In the genomic region with DNA sequence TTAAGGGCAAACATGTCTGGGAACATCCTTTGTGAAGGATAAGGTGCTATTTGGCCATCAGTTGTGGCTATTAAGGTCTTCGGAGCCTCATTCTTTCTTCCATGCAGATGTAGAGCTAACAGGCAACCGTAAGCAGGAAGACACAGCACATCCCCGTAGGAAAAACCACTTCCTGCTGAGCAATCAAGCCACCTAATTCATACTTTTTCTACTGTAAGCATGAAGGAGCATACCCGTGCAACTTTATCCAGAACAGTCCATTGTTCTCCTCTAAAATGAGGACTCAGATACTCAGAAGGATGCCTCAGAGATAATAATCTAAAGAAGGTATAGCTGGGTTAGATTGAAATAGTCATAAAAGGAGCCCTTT, we compare ENCODE assay signal across 1 cellular context.
TF ChIP-seq lines count a peak whose summit lies in the region.

No MANE protein-coding gene starts in this region.

TF ChIP-seq in H1, 55 proteins besides CTCF, POLR2A, EP300 and RAD21 (continued from another document):
- TF ChIP-seq CBX8 (IDR thresholded peaks at IDR 0.05; ENCODE audit: borderline replicate concordance, low read depth, low read length) (no peak), ASH2L (IDR thresholded peaks at IDR 0.05; ENCODE audit: low read length) (no peak), KDM4A (IDR thresholded peaks at IDR 0.05; ENCODE audit: low read depth, low read length, severe bottlenecking) (no peak), MAFK (IDR thresholded peaks at IDR 0.05; ENCODE audit: low read depth, low read length) (no peak), KDM1A (IDR thresholded peaks at IDR 0.05; ENCODE audit: borderline replicate concordance, low read length) (no peak), TAF7 (optimal IDR thresholded peaks at IDR 0.05; ENCODE audit: borderline replicate concordance, low read depth, low read length) (no peak), RNF2 (IDR thresholded peaks at IDR 0.05; ENCODE audit: borderline replicate concordance, low read depth, low read length, missing control alignments, poor library complexity, severe bottlenecking) (no peak), NRF1 (IDR thresholded peaks at IDR 0.05; ENCODE audit: low read depth, low read length) (no peak), ZNF274 (IDR thresholded peaks at IDR 0.05; ENCODE audit: borderline replicate concordance, extremely low read depth, low read length) (no peak), RXRA (IDR thresholded peaks at IDR 0.05; ENCODE audit: insufficient read depth, low read depth, low read length) (no peak), SAP30 (IDR thresholded peaks at IDR 0.05; ENCODE audit: insufficient read depth, insufficient replicate concordance, low read length) (no peak), TBP (IDR thresholded peaks at IDR 0.05; ENCODE audit: low read depth, low read length) (no peak), FOSL1 (IDR thresholded peaks at IDR 0.05; ENCODE audit: insufficient read depth, low read depth, low read length) (no peak)
